In the genomic region with DNA sequence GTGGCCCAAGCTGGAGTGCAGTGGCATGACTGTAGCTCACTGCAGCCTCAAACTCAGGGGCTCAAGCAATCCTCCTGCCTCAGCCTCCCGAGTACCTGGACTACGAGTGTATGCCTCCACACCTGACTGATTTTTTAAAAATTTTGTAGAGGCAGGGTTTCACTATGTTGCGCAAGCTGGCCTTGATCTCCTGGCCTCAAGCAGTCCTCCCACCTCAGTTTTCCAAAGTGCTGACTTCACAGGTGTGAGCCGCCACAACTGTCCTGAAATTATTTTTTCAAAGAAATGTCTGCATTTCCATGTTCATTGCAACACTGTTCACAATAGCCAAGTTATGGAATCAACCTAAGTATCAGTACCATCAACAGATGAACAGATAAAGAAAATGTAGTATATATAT, we compare ENCODE assay signal across 6 cellular contexts.
"Had no signal": no experiment of that assay in that cellular context is flagged by ENCODE, and none has a peak within 500 bp of the region (broad histone marks: within the 10 kb centered on the region; RNA-seq: fewer than 3 reads in every experiment).

No MANE protein-coding gene starts in this region.

- DNase-seq: Karpas-422, KBM-7, KG1 had no signal

- H3K4me2 ChIP-seq: KMS-11 had no signal

- FAIRE-seq: HTR-8/SVneo had no signal

- H3K27ac ChIP-seq: HL-60, KMS-11 had no signal

- H3K9ac ChIP-seq: KMS-11 had no signal
